1 cellular context compared by ENCODE assay signal in the genomic region with DNA sequence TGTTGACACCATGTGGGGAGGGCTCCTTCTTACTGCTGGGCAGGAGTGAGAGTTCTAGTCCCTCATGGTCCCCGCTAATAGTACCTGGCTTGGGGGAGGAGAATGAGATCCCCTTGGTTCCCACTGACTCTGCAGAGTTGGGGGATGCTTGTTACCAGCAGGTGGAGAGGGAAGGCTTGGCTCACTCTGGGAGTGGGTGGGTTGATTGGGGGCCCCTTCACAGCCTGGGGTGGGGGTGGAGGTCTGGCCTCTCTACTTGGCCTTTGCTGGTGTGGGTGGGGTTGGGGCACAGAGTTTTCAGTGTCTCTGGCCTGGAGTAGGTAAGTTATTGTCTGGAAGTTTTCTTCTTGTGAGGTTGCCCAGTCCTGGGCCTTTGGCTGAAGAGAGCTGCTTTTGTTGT.
TF ChIP-seq lines count a peak whose summit lies in the region.

No MANE protein-coding gene starts in this region.

TF ChIP-seq in HepG2, 621 proteins besides CTCF, POLR2A, EP300 and RAD21 (continued from another document):
- TF ChIP-seq, protein P1, sequence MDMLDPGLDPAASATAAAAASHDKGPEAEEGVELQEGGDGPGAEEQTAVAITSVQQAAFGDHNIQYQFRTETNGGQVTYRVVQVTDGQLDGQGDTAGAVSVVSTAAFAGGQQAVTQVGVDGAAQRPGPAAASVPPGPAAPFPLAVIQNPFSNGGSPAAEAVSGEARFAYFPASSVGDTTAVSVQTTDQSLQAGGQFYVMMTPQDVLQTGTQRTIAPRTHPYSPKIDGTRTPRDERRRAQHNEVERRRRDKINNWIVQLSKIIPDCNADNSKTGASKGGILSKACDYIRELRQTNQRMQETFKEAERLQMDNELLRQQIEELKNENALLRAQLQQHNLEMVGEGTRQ (IDR thresholded peaks at IDR 0.05; ENCODE audit: low read depth, low read length): no peak
- TF ChIP-seq, protein P1 (CRISPR knock-in tag; IDR thresholded peaks at IDR 0.05; ENCODE audit: borderline replicate concordance): no peak
- TF ChIP-seq ZNF124 (CRISPR knock-in tag; IDR thresholded peaks at IDR 0.05): no peak
- TF ChIP-seq, protein P2, sequence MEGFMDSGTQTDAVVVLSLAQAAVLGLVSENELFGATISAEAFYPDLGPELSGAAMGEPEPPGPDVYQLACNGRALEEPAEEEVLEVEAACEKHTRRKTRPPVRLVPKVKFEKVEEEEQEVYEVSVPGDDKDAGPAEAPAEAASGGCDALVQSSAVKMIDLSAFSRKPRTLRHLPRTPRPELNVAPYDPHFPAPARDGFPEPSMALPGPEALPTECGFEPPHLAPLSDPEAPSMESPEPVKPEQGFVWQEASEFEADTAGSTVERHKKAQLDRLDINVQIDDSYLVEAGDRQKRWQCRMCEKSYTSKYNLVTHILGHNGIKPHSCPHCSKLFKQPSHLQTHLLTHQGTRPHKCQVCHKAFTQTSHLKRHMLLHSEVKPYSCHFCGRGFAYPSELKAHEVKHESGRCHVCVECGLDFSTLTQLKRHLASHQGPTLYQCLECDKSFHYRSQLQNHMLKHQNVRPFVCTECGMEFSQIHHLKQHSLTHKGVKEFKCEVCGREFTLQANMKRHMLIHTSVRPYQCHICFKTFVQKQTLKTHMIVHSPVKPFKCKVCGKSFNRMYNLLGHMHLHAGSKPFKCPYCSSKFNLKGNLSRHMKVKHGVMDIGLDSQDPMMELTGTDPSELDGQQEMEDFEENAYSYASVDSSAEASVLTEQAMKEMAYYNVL (CRISPR knock-in tag; IDR thresholded peaks at IDR 0.05; ENCODE audit: borderline replicate concordance): no peak
- TF ChIP-seq RFX1 (IDR thresholded peaks at IDR 0.05): no peak
- no peak for TF ChIP-seq ZFP62 (CRISPR knock-in tag; IDR thresholded peaks at IDR 0.05)
- TF ChIP-seq NKX3-1 (CRISPR knock-in tag; IDR thresholded peaks at IDR 0.05): no peak
- TF ChIP-seq HDAC1 (CRISPR knock-in tag; IDR thresholded peaks at IDR 0.05): no peak
- TF ChIP-seq, protein P3, sequence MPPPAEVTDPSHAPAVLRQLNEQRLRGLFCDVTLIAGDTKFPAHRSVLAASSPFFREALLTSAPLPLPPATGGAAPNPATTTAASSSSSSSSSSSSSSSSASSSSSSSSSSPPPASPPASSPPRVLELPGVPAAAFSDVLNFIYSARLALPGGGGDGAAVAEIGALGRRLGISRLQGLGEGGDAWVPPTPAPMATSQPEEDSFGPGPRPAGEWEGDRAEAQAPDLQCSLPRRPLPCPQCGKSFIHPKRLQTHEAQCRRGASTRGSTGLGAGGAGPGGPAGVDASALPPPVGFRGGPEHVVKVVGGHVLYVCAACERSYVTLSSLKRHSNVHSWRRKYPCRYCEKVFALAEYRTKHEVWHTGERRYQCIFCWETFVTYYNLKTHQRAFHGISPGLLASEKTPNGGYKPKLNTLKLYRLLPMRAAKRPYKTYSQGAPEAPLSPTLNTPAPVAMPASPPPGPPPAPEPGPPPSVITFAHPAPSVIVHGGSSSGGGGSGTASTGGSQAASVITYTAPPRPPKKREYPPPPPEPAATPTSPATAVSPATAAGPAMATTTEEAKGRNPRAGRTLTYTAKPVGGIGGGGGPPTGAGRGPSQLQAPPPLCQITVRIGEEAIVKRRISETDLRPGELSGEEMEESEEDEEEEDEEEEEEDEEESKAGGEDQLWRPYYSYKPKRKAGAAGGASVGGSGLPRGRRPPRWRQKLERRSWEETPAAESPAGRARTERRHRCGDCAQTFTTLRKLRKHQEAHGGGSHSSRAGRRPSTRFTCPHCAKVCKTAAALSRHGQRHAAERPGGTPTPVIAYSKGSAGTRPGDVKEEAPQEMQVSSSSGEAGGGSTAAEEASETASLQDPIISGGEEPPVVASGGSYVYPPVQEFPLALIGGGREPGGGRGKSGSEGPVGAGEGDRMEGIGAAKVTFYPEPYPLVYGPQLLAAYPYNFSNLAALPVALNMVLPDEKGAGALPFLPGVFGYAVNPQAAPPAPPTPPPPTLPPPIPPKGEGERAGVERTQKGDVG (CRISPR knock-in tag; IDR thresholded peaks at IDR 0.05; ENCODE audit: borderline replicate concordance): no peak
- no peak for TF ChIP-seq ZNF775 (CRISPR knock-in tag; IDR thresholded peaks at IDR 0.05; ENCODE audit: borderline replicate concordance)
- TF ChIP-seq GLI4 (CRISPR knock-in tag; IDR thresholded peaks at IDR 0.05; ENCODE audit: borderline replicate concordance): no peak
- no peak for TF ChIP-seq ZBTB42 (CRISPR knock-in tag; IDR thresholded peaks at IDR 0.05)
